8 cellular contexts compared by ENCODE assay signal in genomic region chr1:234373938-234374240, GRCh38. TPM values are rescaled to one million over a fixed set of nuclear protein-coding genes. Genes with fewer than 3 reads are reported as not detected.
DNase-seq lines count a peak whose midpoint lies in the region; ATAC-seq and TF ChIP-seq lines count a peak whose summit lies in the region.

No MANE protein-coding gene starts in this region.

- H3K4me3 Mint-ChIP-seq in activated naive CD4-positive, alpha-beta T cell treated with anti-CD3 and anti-CD28 coated beads, Interleukin-2, amount 50 U/mL, for 24 hours = peak overlapping the region; percentile 99
- peak overlapping the region; percentile 92 for H3K4me3 Mint-ChIP-seq in central memory CD8-positive, alpha-beta T cell

- no peak for TF ChIP-seq CTCF in mucosa of descending colon (IDR thresholded peaks at IDR 0.05)

- peaks cover 12% of the 10 kb centered on the region for H3K36me3 Mint-ChIP-seq in activated naive CD4-positive, alpha-beta T cell treated with anti-CD3 and anti-CD28 coated beads, Interleukin-2, amount 50 U/mL, for 24 hours
- peaks cover 33% of the 10 kb centered on the region for H3K36me3 Mint-ChIP-seq in central memory CD8-positive, alpha-beta T cell (ENCODE audit: insufficient read depth)

- DNase-seq in activated naive CD4-positive, alpha-beta T cell (lab: John Stamatoyannopoulos, UW) = no peak
- no peak for DNase-seq in central memory CD8-positive, alpha-beta T cell (ENCODE audit: low spot score in 2 of 2)
- no peak for DNase-seq in mucosa of descending colon
- no peak for DNase-seq in UCSD-AML1 (lab: John Stamatoyannopoulos, UW; ENCODE audit: unreplicated experiment)
- DNase-seq in D341Med (ENCODE audit: low spot score) = no peak

- H3K4me1 Mint-ChIP-seq in activated naive CD4-positive, alpha-beta T cell treated with anti-CD3 and anti-CD28 coated beads, Interleukin-2, amount 50 U/mL, for 24 hours = peaks cover 73% of the 10 kb centered on the region
- H3K4me1 Mint-ChIP-seq in central memory CD8-positive, alpha-beta T cell = peaks cover 50% of the 10 kb centered on the region

- ATAC-seq in HG03558 (IDR thresholded peaks at IDR 0.05; ENCODE audit: extremely low read depth, unreplicated experiment) (peak; percentile 8), mucosa of descending colon (peak; percentile 23), GM21786 (IDR thresholded peaks at IDR 0.05; ENCODE audit: unreplicated experiment) (no peak)
- ATAC-seq in central memory CD8-positive, alpha-beta T cell (replicated peaks; ENCODE audit: extremely low read depth, poor library complexity, severe bottlenecking) = peak; percentile 39

- H3K9me3 ChIP-seq in mucosa of descending colon = no peaks in the 10 kb centered on the region

- H3K27ac Mint-ChIP-seq in activated naive CD4-positive, alpha-beta T cell treated with anti-CD3 and anti-CD28 coated beads, Interleukin-2, amount 50 U/mL, for 24 hours = peak overlapping the region; percentile 100
- peak overlapping the region; percentile 98 for H3K27ac Mint-ChIP-seq in central memory CD8-positive, alpha-beta T cell (ENCODE audit: low read depth)

- intact Hi-C loops in mucosa of descending colon (cut with DNase I, micrococcal nuclease) = no loop called here

- H3K36me3 ChIP-seq in mucosa of descending colon (ENCODE audit: low read depth) = no peaks in the 10 kb centered on the region

- no peaks in the 10 kb centered on the region for H3K27me3 Mint-ChIP-seq in activated naive CD4-positive, alpha-beta T cell treated with anti-CD3 and anti-CD28 coated beads, Interleukin-2, amount 50 U/mL, for 24 hours
- no peaks in the 10 kb centered on the region for H3K27me3 Mint-ChIP-seq in central memory CD8-positive, alpha-beta T cell

- H3K4me3 ChIP-seq in mucosa of descending colon = peak overlapping the region; percentile 84

- peaks cover 14% of the 10 kb centered on the region for H3K4me1 ChIP-seq in mucosa of descending colon (ENCODE audit: low read depth)

- no peaks in the 10 kb centered on the region for H3K9me3 Mint-ChIP-seq in activated naive CD4-positive, alpha-beta T cell treated with anti-CD3 and anti-CD28 coated beads, Interleukin-2, amount 50 U/mL, for 24 hours
- no peaks in the 10 kb centered on the region for H3K9me3 Mint-ChIP-seq in central memory CD8-positive, alpha-beta T cell

RNA-seq across cellular contexts. Expression of gene COA6, which starts 0.6 kb away (rescaled TPM):
- 10 to 100 TPM; 29.6 to 33.1 (median 29.8) TPM for total RNA-seq in mucosa of descending colon
